In genomic region chr1:150364231-150365003, GRCh38 we compare ENCODE assay signal across 8 cellular contexts. TPM values are rescaled to one million over a fixed set of nuclear protein-coding genes. Genes with fewer than 3 reads are reported as not detected.
DNase-seq lines count a peak whose midpoint lies in the region; ATAC-seq and TF ChIP-seq lines count a peak whose summit lies in the region.

No MANE protein-coding gene starts in this region.

- H3K9ac ChIP-seq in mammary epithelial cell (ENCODE audit: insufficient read depth, low read length), result peak overlapping the region; percentile 100

- peaks cover 11% of the 10 kb centered on the region for H3K36me3 Mint-ChIP-seq in WTC11

- in situ Hi-C loops in mammary epithelial cell (cut with MboI; ENCODE audit: low sequenced_read_pairs in 2 of 2), result no loop called here

- peaks cover 4% of the 10 kb centered on the region; the same call in 1 of the 2 replicates for H3K27me3 Mint-ChIP-seq in WTC11 (ENCODE audit: low read depth)

- ATAC-seq in HG03045 (IDR thresholded peaks at IDR 0.05; ENCODE audit: unreplicated experiment) (peak; percentile 22), WTC11 (peak; percentile 21), HG03095 (IDR thresholded peaks at IDR 0.05; ENCODE audit: unreplicated experiment) (no peak)

- BruUV-seq in mammary epithelial cell (replicated peaks; lab: Mats Ljungman, UMichigan), result no TSS peak

- no peaks in the 10 kb centered on the region for H4K20me1 ChIP-seq in mammary epithelial cell (ENCODE audit: insufficient read depth, low read length)

- peak in 1 of 3 donors; percentile 33 for TF ChIP-seq POLR2A in spleen (IDR thresholded peaks at IDR 0.05)

- intact Hi-C loops in mammary epithelial cell (cut with micrococcal nuclease), result loop anchor here (10.0 kb wide), 2 partner anchors 120 to 170 kb away; partner anchors contain the start of gene TARS2
- intact Hi-C loops in spleen (cut with DNase I; ENCODE audit: low total_unique reads), result loop anchor here (10.0 kb wide), 1 partner anchor 110 kb away; no protein-coding TSS in a partner anchor

- H3K27ac ChIP-seq in mammary epithelial cell (ENCODE audit: insufficient read depth, low read depth, low read length) (peak overlapping the region; percentile 94), spleen (peak overlapping the region; percentile 74 to 99 (median 98))

- WGBS in mammary epithelial cell (ENCODE audit: low coverage, missing lambda C conversion rate), result 2% methylated on average over 11 of the region's 50 CpGs
- WGBS in spleen, 5 donors, result 0 to 1% (median 0%) methylated on average over 44 to 50 of the region's 50 CpGs

- peak overlapping the region; percentile 99 for H3K27ac Mint-ChIP-seq in WTC11

- POLR2A ChIA-PET in WTC11 (lab: Charles Lee), result interaction anchor here (0.5 to 1.6 kb wide), 16 partner anchors 17 to 477 kb away, joined by 3 to 12 read pairs (median 3); partner anchors contain the start of genes ADAMTSL4, C1orf54, CA14 and CIART

- CTCF ChIA-PET in WTC11 (lab: Charles Lee) (interaction anchor here (1.0 to 1.1 kb wide), 2 partner anchors 107 to 168 kb away, joined by 4 to 5 read pairs; partner anchors contain the start of gene CA14), mammary epithelial cell (lab: Charles Lee; ENCODE audit: low non-redundant PET) (interaction anchor here (0.7 kb wide), 1 partner anchor 37 kb away, joined by 4 read pairs; no protein-coding TSS in a partner anchor)

- TF ChIP-seq CTCF in GM06990 (IDR thresholded peaks at IDR 0.05; ENCODE audit: insufficient read depth, low read length, poor library complexity, severe bottlenecking) (no peak), WTC11 (IDR thresholded peaks at IDR 0.05) (no peak), mammary epithelial cell (conservative IDR thresholded peaks at IDR 0.05 in 1 of 2, IDR thresholded peaks at IDR 0.05 in 1 of 2; ENCODE audit: extremely low read depth in 1 of 2, insufficient read depth in 1 of 2, low read depth in 1 of 2, low read length in 2 of 2) (no peak), spleen (IDR thresholded peaks at IDR 0.05 in 8 of 11, conservative IDR thresholded peaks at IDR 0.05 in 3 of 11) (peak in 2 of 11 experiments; percentile 9 to 24)

- H3K9me3 ChIP-seq in mammary epithelial cell (replicated peaks; ENCODE audit: insufficient read depth, low read length) (no peaks in the 10 kb centered on the region), spleen (no peaks in the 10 kb centered on the region)

- peaks cover 46% of the 10 kb centered on the region for H3K79me2 ChIP-seq in mammary epithelial cell (ENCODE audit: insufficient read depth, low read length)

- H3K4me1 Mint-ChIP-seq in WTC11, result peaks cover 27% of the 10 kb centered on the region

- H3K4me3 Mint-ChIP-seq in WTC11, result peak overlapping the region; percentile 99

- no peaks in the 10 kb centered on the region for H3K9me3 Mint-ChIP-seq in WTC11

- peaks cover 6% of the 10 kb centered on the region for H3K4me1 ChIP-seq in mammary epithelial cell (ENCODE audit: insufficient read depth, low read length)
- H3K4me1 ChIP-seq in spleen, result peaks cover 10 to 54% (median 32%) of the 10 kb centered on the region in 6 donors

- DNase-seq in GM06990 (ENCODE audit: extremely low read depth, insufficient read length) (peak; percentile 78), NCI-H2196 treated with DMSO at 0.1 percent for 48 hours (lab: John Stamatoyannopoulos, UW; ENCODE audit: unreplicated experiment) (peak; percentile 29), WTC11 (ENCODE audit: low spot score) (peak; percentile 80), mammary epithelial cell (peak; percentile 81), iris pigment epithelial cell (ENCODE audit: low read depth) (peak; percentile 88), spleen (peak; percentile 95)

- H3K27me3 ChIP-seq in GM06990 (replicated peaks; ENCODE audit: control insufficient read depth, insufficient read depth, low read length), result no peaks in the 10 kb centered on the region
- H3K27me3 ChIP-seq in mammary epithelial cell (ENCODE audit: insufficient read depth, low read length), result no peaks in the 10 kb centered on the region
- H3K27me3 ChIP-seq in spleen (replicated peaks in 1 of 7), result no peaks in the 10 kb centered on the region

- dilution Hi-C loops in mammary epithelial cell (cut with HindIII; ENCODE audit: low sequenced_read_pairs), result no loop called here

- peak overlapping the region; percentile 65 for H3K4me3 ChIP-seq in GM06990 (replicated peaks; ENCODE audit: low read depth, low read length)
- peak overlapping the region; percentile 78 to 99 (median 96) for H3K4me3 ChIP-seq in mammary epithelial cell (replicated peaks in 1 of 3; ENCODE audit: insufficient read depth in 1 of 3, low read depth in 2 of 3, low read length in 3 of 3)
- peak overlapping the region; percentile 46 to 97 (median 72) for H3K4me3 ChIP-seq in spleen

- H2AFZ ChIP-seq in mammary epithelial cell (ENCODE audit: low read depth, low read length), result peak overlapping the region; percentile 95

- H3K4me2 ChIP-seq in mammary epithelial cell (ENCODE audit: insufficient read depth, low read depth, low read length), result peak overlapping the region; percentile 99

- H3K36me3 ChIP-seq in GM06990 (ENCODE audit: control insufficient read depth, insufficient read depth, low read length) (no peaks in the 10 kb centered on the region), mammary epithelial cell (ENCODE audit: insufficient read depth, low read length) (no peaks in the 10 kb centered on the region), spleen (no peaks in the 10 kb centered on the region)

TF ChIP-seq in WTC11, 78 proteins besides CTCF, POLR2A, EP300 and RAD21 (continues in another document):
- TF ChIP-seq KAT7 (CRISPR knock-in tag; IDR thresholded peaks at IDR 0.05; ENCODE audit: borderline replicate concordance) (0 out of 2 replicates have a peak, but pooled peaks have one; percentile 66), ZNF138 (CRISPR knock-in tag; conservative IDR thresholded peaks at IDR 0.05) (no peak), CREM (CRISPR knock-in tag; IDR thresholded peaks at IDR 0.05) (peak; percentile 11; the same call in 1 of the 2 replicates), AR (CRISPR knock-in tag; IDR thresholded peaks at IDR 0.05) (0 out of 2 replicates have a peak, but pooled peaks have one; percentile 47), FOXP1 (CRISPR knock-in tag; IDR thresholded peaks at IDR 0.05; ENCODE audit: borderline replicate concordance) (0 out of 2 replicates have a peak, but pooled peaks have one; percentile 16)
- TF ChIP-seq, protein P1, sequence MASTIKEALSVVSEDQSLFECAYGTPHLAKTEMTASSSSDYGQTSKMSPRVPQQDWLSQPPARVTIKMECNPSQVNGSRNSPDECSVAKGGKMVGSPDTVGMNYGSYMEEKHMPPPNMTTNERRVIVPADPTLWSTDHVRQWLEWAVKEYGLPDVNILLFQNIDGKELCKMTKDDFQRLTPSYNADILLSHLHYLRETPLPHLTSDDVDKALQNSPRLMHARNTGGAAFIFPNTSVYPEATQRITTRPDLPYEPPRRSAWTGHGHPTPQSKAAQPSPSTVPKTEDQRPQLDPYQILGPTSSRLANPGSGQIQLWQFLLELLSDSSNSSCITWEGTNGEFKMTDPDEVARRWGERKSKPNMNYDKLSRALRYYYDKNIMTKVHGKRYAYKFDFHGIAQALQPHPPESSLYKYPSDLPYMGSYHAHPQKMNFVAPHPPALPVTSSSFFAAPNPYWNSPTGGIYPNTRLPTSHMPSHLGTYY (CRISPR knock-in tag; IDR thresholded peaks at IDR 0.05), result 0 out of 2 replicates have a peak, but pooled peaks have one; percentile 54
- TF ChIP-seq, protein P2, sequence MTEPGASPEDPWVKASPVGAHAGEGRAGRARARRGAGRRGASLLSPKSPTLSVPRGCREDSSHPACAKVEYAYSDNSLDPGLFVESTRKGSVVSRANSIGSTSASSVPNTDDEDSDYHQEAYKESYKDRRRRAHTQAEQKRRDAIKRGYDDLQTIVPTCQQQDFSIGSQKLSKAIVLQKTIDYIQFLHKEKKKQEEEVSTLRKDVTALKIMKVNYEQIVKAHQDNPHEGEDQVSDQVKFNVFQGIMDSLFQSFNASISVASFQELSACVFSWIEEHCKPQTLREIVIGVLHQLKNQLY (CRISPR knock-in tag; IDR thresholded peaks at IDR 0.05), result no peak

RNA-seq across cellular contexts. Expression of gene RPRD2, which starts 0.5 kb away (rescaled TPM):
- total RNA-seq in WTC11 (2021) (25.4 to 26.4 TPM (median 26.1 TPM) in 3 replicates), mammary epithelial cell (10 to 100 TPM; 12.7 to 22.7 TPM), spleen (10 to 100 TPM; 23.8 to 42.4 (median 32.8) TPM)
- polyA plus RNA-seq in mammary epithelial cell (12.6 TPM), spleen (1 to 10 TPM; 3.8 to 7.4 (median 4.3) TPM)
- polyA minus RNA-seq in mammary epithelial cell, result 19.4 TPM

RNA-seq across cellular contexts. Expression of gene PRPF3, which starts 43.1 kb away (rescaled TPM):
- total RNA-seq in WTC11 (2021), result 56.7 to 67.8 TPM (median 60.3 TPM) in 3 replicates
- 10 to 100 TPM; 29.0 to 52.3 TPM for total RNA-seq in mammary epithelial cell
- polyA plus RNA-seq in mammary epithelial cell, result 17.1 TPM
- 36.1 TPM for polyA minus RNA-seq in mammary epithelial cell
- total RNA-seq in spleen, result 100 to 1,000 TPM in 2 of 7 donors, 10 to 100 TPM in 5; 60.9 to 107 (median 78.2) TPM
- polyA plus RNA-seq in spleen, result 10 to 100 TPM; 28.8 to 67.3 (median 54.1) TPM

Comparison
In these comparisons a context has a peak if more than half of its experiments do, and no peak if none do; other contexts are left out.
1. DNase-seq: peak in every context shown above with its lines; median percentile 95 in spleen; 88 in iris pigment epithelial cell; 81 in mammary epithelial cell; 80 in WTC11; 78 in GM06990; 29 in NCI-H2196 treated with DMSO at 0.1 percent for 48 hours.